Comparison of ENCODE assay signal across 26 cellular contexts in the genomic region with DNA sequence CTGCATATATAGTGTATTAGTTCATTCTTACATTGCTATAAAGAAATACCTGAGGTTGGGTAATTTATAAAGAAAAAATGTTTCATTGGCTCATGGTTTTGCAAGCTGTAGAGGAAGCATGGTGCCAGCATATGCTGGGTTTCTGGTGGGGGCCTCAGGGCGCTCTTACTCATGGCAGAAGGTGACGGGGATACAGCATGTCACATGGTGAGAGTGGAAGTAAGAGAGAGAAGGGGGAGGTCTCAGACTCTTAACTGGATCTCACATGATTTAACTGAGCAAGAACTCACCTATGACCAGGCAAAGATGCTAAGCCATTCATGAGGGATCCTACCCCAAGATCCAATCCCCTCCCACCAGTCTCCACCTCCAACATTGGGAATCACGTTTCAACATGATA.
"Had no signal": no experiment of that assay in that cellular context is flagged by ENCODE, and none has a peak within 500 bp of the region (broad histone marks: within the 10 kb centered on the region; RNA-seq: fewer than 3 reads in every experiment).

No MANE protein-coding gene starts in this region.

- H3K4me1 Mint-ChIP-seq: activated B cell treated with CpG ODN at 0.5 μM for 24 hours; activated CD4-positive, alpha-beta T cell treated with anti-CD3 and anti-CD28 coated beads, Interleukin-2, amount 10 ng/mL, durations not matched to agents 24 days and 14 days; activated naive CD8-positive, alpha-beta T cell treated with anti-CD3 and anti-CD28 coated beads, Interleukin-2, amount 50 U/mL, for 24 hours; T-cell had no signal

- DNase-seq: activated B cell treated with CpG ODN at 0.5 μM for 24 hours; activated CD4-positive, alpha-beta memory T cell treated with anti-CD3 and anti-CD28 coated beads for 36 hours; activated CD4-positive, alpha-beta T cell treated with anti-CD3 and anti-CD28 coated beads for 1 hour; activated CD4-positive, alpha-beta T cell treated with anti-CD3 and anti-CD28 coated beads, Interleukin-2, amount 10 ng/mL, durations not matched to agents 24 days and 14 days; activated CD8-positive, alpha-beta memory T cell treated with anti-CD3 and anti-CD28 coated beads for 24 hours; activated effector memory CD4-positive, alpha-beta T cell treated with anti-CD3 and anti-CD28 coated beads, Interleukin-2, amount 50 U/mL, for 16 hours; activated naive CD4-positive, alpha-beta T cell treated with Interleukin-2 at 50 U/mL for 16 hours; activated naive CD8-positive, alpha-beta T cell treated with anti-CD3 and anti-CD28 coated beads, Interleukin-2, amount 50 U/mL, for 24 hours; activated T-cell treated with anti-CD3 and anti-CD28 coated beads, Interleukin-2, amount 50 U/mL, for 4 hours; amniotic stem cell; body of pancreas; Kasumi-1; KBM-7; NCI-H1092 treated with DMSO at 0.1 percent for 48 hours; NCI-H1417 treated with DMSO at 0.1 percent for 48 hours; NCI-H1694; NCI-H2029; NCI-H510A treated with DMSO at 0.1 percent for 48 hours; T-cell; T-helper 2 cell; T1000 had no signal

- H3K4me1 ChIP-seq: ascending aorta had no signal

- H3K27ac ChIP-seq: ascending aorta, body of pancreas, cardiac muscle cell, SK-N-MC had no signal

- H3K4me3 Mint-ChIP-seq: activated B cell treated with CpG ODN at 0.5 μM for 24 hours; activated CD4-positive, alpha-beta memory T cell treated with anti-CD3 and anti-CD28 coated beads for 36 hours; activated CD4-positive, alpha-beta T cell treated with anti-CD3 and anti-CD28 coated beads, Interleukin-2, amount 10 ng/mL, durations not matched to agents 24 days and 14 days; activated naive CD8-positive, alpha-beta T cell treated with anti-CD3 and anti-CD28 coated beads, Interleukin-2, amount 50 U/mL, for 24 hours; activated T-cell treated with anti-CD3 and anti-CD28 coated beads, Interleukin-2, amount 50 U/mL, for 4 hours; T-cell had no signal

- H3K36me3 ChIP-seq: ascending aorta, cardiac muscle cell had no signal

- H3K27me3 Mint-ChIP-seq: activated B cell treated with CpG ODN at 0.5 μM for 24 hours had no signal

- H3K9me3 ChIP-seq: ascending aorta, body of pancreas had no signal

- H3K27ac Mint-ChIP-seq: activated B cell treated with CpG ODN at 0.5 μM for 24 hours; activated CD4-positive, alpha-beta memory T cell treated with anti-CD3 and anti-CD28 coated beads for 36 hours; activated CD4-positive, alpha-beta T cell treated with anti-CD3 and anti-CD28 coated beads, Interleukin-2, amount 10 ng/mL, durations not matched to agents 24 days and 14 days; activated naive CD4-positive, alpha-beta T cell treated with anti-CD3 and anti-CD28 coated beads, Interleukin-2, amount 50 U/mL, for 72 hours; activated naive CD8-positive, alpha-beta T cell treated with anti-CD3 and anti-CD28 coated beads, Interleukin-2, amount 50 U/mL, for 24 hours; T-cell had no signal

- H3K36me3 Mint-ChIP-seq: activated CD4-positive, alpha-beta memory T cell treated with anti-CD3 and anti-CD28 coated beads for 36 hours; activated naive CD4-positive, alpha-beta T cell treated with anti-CD3 and anti-CD28 coated beads, Interleukin-2, amount 50 U/mL, for 72 hours; T-cell had no signal

- H3K27me3 ChIP-seq: ascending aorta, body of pancreas, cardiac muscle cell had no signal

- H3K4me3 ChIP-seq: ascending aorta, body of pancreas, cardiac muscle cell, SK-N-MC had no signal

- ATAC-seq: activated naive CD8-positive, alpha-beta T cell treated with anti-CD3 and anti-CD28 coated beads, Interleukin-2, amount 50 U/mL, for 24 hours; activated T-cell treated with anti-CD3 and anti-CD28 coated beads, Interleukin-2, amount 50 U/mL, for 4 hours; body of pancreas; T-cell had no signal

- FAIRE-seq: TTC549 had no signal

- H3K9me3 Mint-ChIP-seq: activated B cell treated with CpG ODN at 0.5 μM for 24 hours; activated CD4-positive, alpha-beta memory T cell treated with anti-CD3 and anti-CD28 coated beads for 36 hours; activated CD4-positive, alpha-beta T cell treated with anti-CD3 and anti-CD28 coated beads, Interleukin-2, amount 10 ng/mL, durations not matched to agents 24 days and 14 days; activated naive CD4-positive, alpha-beta T cell treated with anti-CD3 and anti-CD28 coated beads, Interleukin-2, amount 50 U/mL, for 72 hours; activated naive CD8-positive, alpha-beta T cell treated with anti-CD3 and anti-CD28 coated beads, Interleukin-2, amount 50 U/mL, for 24 hours; activated T-cell treated with anti-CD3 and anti-CD28 coated beads, Interleukin-2, amount 50 U/mL, for 4 hours; T-cell had no signal
